ENCODE assay signal across 1 cellular context in the genomic region with DNA sequence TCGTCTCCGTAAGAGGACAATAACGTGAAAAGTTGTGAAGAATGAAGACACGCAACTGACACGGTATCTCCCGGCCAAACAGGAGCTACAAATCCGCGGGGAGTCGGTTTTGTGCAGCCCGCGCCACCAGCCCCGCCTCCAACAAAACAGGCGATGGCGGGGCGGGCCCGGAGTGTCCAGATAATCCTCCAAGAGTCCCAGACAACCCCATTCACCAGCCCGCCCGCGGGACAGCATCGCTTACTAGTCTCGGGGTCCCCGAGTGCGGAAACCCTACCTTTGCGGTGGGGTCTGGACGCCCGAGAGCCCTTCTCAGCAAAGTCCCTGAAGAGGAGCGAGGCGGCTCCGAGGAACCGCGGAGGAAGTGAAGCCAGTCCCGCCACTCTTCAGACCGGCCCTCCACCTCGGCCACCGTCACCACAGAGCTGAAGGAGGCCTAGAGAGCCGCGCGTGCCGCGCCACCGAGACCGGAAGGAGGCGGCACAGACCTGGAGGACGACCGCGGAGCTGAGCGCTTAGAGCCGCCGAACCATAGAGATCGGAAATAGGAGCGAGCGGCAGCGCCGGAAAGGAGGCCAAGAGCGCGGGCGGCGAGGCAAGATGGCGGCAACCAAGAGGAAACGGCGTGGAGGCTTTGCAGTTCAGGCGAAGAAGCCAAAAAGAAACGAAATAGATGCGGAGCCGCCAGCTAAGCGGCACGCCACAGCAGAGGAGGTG.
TF ChIP-seq lines count a peak whose summit lies in the region.

A gene with protein sequence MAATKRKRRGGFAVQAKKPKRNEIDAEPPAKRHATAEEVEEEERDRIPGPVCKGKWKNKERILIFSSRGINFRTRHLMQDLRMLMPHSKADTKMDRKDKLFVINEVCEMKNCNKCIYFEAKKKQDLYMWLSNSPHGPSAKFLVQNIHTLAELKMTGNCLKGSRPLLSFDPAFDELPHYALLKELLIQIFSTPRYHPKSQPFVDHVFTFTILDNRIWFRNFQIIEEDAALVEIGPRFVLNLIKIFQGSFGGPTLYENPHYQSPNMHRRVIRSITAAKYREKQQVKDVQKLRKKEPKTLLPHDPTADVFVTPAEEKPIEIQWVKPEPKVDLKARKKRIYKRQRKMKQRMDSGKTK (plus strand): TSS at position 573 of the 717 bp plus-strand sequence. CDS start 28 bp downstream, at position 601.
A gene with protein sequence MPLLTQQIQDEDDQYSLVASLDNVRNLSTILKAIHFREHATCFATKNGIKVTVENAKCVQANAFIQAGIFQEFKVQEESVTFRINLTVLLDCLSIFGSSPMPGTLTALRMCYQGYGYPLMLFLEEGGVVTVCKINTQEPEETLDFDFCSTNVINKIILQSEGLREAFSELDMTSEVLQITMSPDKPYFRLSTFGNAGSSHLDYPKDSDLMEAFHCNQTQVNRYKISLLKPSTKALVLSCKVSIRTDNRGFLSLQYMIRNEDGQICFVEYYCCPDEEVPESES (minus strand): TSS at position 366 of the 717 bp plus-strand sequence. CDS start 612 bp downstream, outside the sequence.

TF ChIP-seq in GM12878, 131 proteins besides CTCF, POLR2A, EP300 and RAD21 (continued from another document and continues in another):
- TF ChIP-seq, protein P1, sequence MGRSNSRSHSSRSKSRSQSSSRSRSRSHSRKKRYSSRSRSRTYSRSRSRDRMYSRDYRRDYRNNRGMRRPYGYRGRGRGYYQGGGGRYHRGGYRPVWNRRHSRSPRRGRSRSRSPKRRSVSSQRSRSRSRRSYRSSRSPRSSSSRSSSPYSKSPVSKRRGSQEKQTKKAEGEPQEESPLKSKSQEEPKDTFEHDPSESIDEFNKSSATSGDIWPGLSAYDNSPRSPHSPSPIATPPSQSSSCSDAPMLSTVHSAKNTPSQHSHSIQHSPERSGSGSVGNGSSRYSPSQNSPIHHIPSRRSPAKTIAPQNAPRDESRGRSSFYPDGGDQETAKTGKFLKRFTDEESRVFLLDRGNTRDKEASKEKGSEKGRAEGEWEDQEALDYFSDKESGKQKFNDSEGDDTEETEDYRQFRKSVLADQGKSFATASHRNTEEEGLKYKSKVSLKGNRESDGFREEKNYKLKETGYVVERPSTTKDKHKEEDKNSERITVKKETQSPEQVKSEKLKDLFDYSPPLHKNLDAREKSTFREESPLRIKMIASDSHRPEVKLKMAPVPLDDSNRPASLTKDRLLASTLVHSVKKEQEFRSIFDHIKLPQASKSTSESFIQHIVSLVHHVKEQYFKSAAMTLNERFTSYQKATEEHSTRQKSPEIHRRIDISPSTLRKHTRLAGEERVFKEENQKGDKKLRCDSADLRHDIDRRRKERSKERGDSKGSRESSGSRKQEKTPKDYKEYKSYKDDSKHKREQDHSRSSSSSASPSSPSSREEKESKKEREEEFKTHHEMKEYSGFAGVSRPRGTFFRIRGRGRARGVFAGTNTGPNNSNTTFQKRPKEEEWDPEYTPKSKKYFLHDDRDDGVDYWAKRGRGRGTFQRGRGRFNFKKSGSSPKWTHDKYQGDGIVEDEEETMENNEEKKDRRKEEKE (IDR thresholded peaks at IDR 0.05), result no peak
- TF ChIP-seq SPI1 (IDR thresholded peaks at IDR 0.05; ENCODE audit: borderline replicate concordance, insufficient read depth, low read depth, low read length), result peak; percentile 69
- TF ChIP-seq, protein P2, sequence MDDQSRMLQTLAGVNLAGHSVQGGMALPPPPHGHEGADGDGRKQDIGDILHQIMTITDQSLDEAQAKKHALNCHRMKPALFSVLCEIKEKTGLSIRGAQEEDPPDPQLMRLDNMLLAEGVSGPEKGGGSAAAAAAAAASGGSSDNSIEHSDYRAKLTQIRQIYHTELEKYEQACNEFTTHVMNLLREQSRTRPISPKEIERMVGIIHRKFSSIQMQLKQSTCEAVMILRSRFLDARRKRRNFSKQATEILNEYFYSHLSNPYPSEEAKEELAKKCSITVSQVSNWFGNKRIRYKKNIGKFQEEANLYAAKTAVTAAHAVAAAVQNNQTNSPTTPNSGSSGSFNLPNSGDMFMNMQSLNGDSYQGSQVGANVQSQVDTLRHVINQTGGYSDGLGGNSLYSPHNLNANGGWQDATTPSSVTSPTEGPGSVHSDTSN (IDR thresholded peaks at IDR 0.05; ENCODE audit: insufficient replicate concordance, low read depth, low read length), result peak; percentile 4
- TF ChIP-seq, protein P3, sequence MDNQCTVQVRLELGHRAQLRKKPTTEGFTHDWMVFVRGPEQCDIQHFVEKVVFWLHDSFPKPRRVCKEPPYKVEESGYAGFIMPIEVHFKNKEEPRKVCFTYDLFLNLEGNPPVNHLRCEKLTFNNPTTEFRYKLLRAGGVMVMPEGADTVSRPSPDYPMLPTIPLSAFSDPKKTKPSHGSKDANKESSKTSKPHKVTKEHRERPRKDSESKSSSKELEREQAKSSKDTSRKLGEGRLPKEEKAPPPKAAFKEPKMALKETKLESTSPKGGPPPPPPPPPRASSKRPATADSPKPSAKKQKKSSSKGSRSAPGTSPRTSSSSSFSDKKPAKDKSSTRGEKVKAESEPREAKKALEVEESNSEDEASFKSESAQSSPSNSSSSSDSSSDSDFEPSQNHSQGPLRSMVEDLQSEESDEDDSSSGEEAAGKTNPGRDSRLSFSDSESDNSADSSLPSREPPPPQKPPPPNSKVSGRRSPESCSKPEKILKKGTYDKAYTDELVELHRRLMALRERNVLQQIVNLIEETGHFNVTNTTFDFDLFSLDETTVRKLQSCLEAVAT (IDR thresholded peaks at IDR 0.05), result peak; percentile 97
- TF ChIP-seq, protein P4, sequence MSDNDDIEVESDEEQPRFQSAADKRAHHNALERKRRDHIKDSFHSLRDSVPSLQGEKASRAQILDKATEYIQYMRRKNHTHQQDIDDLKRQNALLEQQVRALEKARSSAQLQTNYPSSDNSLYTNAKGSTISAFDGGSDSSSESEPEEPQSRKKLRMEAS (IDR thresholded peaks at IDR 0.05; ENCODE audit: low read depth, low read length), result peak; percentile 91
- peak; percentile 85 for TF ChIP-seq HCFC1 (IDR thresholded peaks at IDR 0.05; ENCODE audit: low read length)
- TF ChIP-seq TAF1 (IDR thresholded peaks at IDR 0.05; ENCODE audit: borderline replicate concordance, low read depth, low read length), result peak; percentile 99
- TF ChIP-seq, protein P5, sequence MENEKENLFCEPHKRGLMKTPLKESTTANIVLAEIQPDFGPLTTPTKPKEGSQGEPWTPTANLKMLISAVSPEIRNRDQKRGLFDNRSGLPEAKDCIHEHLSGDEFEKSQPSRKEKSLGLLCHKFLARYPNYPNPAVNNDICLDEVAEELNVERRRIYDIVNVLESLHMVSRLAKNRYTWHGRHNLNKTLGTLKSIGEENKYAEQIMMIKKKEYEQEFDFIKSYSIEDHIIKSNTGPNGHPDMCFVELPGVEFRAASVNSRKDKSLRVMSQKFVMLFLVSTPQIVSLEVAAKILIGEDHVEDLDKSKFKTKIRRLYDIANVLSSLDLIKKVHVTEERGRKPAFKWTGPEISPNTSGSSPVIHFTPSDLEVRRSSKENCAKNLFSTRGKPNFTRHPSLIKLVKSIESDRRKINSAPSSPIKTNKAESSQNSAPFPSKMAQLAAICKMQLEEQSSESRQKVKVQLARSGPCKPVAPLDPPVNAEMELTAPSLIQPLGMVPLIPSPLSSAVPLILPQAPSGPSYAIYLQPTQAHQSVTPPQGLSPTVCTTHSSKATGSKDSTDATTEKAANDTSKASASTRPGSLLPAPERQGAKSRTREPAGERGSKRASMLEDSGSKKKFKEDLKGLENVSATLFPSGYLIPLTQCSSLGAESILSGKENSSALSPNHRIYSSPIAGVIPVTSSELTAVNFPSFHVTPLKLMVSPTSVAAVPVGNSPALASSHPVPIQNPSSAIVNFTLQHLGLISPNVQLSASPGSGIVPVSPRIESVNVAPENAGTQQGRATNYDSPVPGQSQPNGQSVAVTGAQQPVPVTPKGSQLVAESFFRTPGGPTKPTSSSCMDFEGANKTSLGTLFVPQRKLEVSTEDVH (IDR thresholded peaks at IDR 0.05; ENCODE audit: low read depth, partially characterized antibody), result peak; percentile 92
- TF ChIP-seq, protein P6, sequence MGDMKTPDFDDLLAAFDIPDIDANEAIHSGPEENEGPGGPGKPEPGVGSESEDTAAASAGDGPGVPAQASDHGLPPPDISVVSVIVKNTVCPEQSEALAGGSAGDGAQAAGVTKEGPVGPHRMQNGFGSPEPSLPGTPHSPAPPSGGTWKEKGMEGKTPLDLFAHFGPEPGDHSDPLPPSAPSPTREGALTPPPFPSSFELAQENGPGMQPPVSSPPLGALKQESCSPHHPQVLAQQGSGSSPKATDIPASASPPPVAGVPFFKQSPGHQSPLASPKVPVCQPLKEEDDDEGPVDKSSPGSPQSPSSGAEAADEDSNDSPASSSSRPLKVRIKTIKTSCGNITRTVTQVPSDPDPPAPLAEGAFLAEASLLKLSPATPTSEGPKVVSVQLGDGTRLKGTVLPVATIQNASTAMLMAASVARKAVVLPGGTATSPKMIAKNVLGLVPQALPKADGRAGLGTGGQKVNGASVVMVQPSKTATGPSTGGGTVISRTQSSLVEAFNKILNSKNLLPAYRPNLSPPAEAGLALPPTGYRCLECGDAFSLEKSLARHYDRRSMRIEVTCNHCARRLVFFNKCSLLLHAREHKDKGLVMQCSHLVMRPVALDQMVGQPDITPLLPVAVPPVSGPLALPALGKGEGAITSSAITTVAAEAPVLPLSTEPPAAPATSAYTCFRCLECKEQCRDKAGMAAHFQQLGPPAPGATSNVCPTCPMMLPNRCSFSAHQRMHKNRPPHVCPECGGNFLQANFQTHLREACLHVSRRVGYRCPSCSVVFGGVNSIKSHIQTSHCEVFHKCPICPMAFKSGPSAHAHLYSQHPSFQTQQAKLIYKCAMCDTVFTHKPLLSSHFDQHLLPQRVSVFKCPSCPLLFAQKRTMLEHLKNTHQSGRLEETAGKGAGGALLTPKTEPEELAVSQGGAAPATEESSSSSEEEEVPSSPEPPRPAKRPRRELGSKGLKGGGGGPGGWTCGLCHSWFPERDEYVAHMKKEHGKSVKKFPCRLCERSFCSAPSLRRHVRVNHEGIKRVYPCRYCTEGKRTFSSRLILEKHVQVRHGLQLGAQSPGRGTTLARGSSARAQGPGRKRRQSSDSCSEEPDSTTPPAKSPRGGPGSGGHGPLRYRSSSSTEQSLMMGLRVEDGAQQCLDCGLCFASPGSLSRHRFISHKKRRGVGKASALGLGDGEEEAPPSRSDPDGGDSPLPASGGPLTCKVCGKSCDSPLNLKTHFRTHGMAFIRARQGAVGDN (IDR thresholded peaks at IDR 0.05), result peak; percentile 45
- peak; percentile 71 for TF ChIP-seq RELA (IDR thresholded peaks at IDR 0.05; ENCODE audit: borderline replicate concordance, partially characterized antibody)
- TF ChIP-seq, protein P7, sequence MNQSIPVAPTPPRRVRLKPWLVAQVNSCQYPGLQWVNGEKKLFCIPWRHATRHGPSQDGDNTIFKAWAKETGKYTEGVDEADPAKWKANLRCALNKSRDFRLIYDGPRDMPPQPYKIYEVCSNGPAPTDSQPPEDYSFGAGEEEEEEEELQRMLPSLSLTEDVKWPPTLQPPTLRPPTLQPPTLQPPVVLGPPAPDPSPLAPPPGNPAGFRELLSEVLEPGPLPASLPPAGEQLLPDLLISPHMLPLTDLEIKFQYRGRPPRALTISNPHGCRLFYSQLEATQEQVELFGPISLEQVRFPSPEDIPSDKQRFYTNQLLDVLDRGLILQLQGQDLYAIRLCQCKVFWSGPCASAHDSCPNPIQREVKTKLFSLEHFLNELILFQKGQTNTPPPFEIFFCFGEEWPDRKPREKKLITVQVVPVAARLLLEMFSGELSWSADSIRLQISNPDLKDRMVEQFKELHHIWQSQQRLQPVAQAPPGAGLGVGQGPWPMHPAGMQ (IDR thresholded peaks at IDR 0.05; ENCODE audit: borderline replicate concordance), result no peak
- TF ChIP-seq, protein P8, sequence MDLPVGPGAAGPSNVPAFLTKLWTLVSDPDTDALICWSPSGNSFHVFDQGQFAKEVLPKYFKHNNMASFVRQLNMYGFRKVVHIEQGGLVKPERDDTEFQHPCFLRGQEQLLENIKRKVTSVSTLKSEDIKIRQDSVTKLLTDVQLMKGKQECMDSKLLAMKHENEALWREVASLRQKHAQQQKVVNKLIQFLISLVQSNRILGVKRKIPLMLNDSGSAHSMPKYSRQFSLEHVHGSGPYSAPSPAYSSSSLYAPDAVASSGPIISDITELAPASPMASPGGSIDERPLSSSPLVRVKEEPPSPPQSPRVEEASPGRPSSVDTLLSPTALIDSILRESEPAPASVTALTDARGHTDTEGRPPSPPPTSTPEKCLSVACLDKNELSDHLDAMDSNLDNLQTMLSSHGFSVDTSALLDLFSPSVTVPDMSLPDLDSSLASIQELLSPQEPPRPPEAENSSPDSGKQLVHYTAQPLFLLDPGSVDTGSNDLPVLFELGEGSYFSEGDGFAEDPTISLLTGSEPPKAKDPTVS (IDR thresholded peaks at IDR 0.05; ENCODE audit: low read depth, low read length), result no peak; the same call in 1 of the 2 replicates
- no peak for TF ChIP-seq FOS (IDR thresholded peaks at IDR 0.05; ENCODE audit: borderline replicate concordance, extremely low read depth, insufficient read length)
- TF ChIP-seq, protein P9, sequence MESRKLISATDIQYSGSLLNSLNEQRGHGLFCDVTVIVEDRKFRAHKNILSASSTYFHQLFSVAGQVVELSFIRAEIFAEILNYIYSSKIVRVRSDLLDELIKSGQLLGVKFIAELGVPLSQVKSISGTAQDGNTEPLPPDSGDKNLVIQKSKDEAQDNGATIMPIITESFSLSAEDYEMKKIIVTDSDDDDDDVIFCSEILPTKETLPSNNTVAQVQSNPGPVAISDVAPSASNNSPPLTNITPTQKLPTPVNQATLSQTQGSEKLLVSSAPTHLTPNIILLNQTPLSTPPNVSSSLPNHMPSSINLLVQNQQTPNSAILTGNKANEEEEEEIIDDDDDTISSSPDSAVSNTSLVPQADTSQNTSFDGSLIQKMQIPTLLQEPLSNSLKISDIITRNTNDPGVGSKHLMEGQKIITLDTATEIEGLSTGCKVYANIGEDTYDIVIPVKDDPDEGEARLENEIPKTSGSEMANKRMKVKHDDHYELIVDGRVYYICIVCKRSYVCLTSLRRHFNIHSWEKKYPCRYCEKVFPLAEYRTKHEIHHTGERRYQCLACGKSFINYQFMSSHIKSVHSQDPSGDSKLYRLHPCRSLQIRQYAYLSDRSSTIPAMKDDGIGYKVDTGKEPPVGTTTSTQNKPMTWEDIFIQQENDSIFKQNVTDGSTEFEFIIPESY (IDR thresholded peaks at IDR 0.05), result no peak
- TF ChIP-seq CBFB (IDR thresholded peaks at IDR 0.05; ENCODE audit: low read depth), result peak; percentile 97
- peak; percentile 93 to 96 for TF ChIP-seq BHLHE40 (IDR thresholded peaks at IDR 0.05; ENCODE audit: borderline replicate concordance in 1 of 2, low read depth in 2 of 2, low read length in 1 of 2)
- peak; percentile 94 for TF ChIP-seq POLR2AphosphoS5 (IDR thresholded peaks at IDR 0.05; ENCODE audit: low read length)
- no peak for TF ChIP-seq RBBP5 (conservative IDR thresholded peaks at IDR 0.05)
- TF ChIP-seq GATAD2B (conservative IDR thresholded peaks at IDR 0.05; ENCODE audit: low read depth), result no peak; the same call in 1 of the 2 replicates
- TF ChIP-seq, protein P10, sequence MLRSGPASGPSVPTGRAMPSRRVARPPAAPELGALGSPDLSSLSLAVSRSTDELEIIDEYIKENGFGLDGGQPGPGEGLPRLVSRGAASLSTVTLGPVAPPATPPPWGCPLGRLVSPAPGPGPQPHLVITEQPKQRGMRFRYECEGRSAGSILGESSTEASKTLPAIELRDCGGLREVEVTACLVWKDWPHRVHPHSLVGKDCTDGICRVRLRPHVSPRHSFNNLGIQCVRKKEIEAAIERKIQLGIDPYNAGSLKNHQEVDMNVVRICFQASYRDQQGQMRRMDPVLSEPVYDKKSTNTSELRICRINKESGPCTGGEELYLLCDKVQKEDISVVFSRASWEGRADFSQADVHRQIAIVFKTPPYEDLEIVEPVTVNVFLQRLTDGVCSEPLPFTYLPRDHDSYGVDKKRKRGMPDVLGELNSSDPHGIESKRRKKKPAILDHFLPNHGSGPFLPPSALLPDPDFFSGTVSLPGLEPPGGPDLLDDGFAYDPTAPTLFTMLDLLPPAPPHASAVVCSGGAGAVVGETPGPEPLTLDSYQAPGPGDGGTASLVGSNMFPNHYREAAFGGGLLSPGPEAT (IDR thresholded peaks at IDR 0.05; ENCODE audit: low read depth), result peak; percentile 99
- TF ChIP-seq BCL11A (IDR thresholded peaks at IDR 0.05; ENCODE audit: low read depth, low read length), result no peak
- TF ChIP-seq SREBF1 (IDR thresholded peaks at IDR 0.05; ENCODE audit: low read length), result 0 out of 2 replicates have a peak, but pooled peaks have one; percentile 32
- peak; percentile 84; the same call in 1 of the 2 replicates for TF ChIP-seq RCOR1 (conservative IDR thresholded peaks at IDR 0.05; ENCODE audit: low read depth, low read length)
- TF ChIP-seq PAX8 (IDR thresholded peaks at IDR 0.05), result no peak
